In genomic region chrX:12360389-12360788, GRCh38 we compare ENCODE assay signal across 17 cellular contexts.
DNase-seq lines count a peak whose midpoint lies in the region; TF ChIP-seq lines count a peak whose summit lies in the region.
"Had no signal": no experiment of that assay in that cellular context is flagged by ENCODE, and none has a peak within 500 bp of the region (broad histone marks: within the 10 kb centered on the region; RNA-seq: fewer than 3 reads in every experiment).

No MANE protein-coding gene starts in this region.

- H2AFZ ChIP-seq in ACC112 (ENCODE audit: low read length, unreplicated experiment) = peak overlapping the region; percentile 91
- H2AFZ ChIP-seq: parathyroid adenoma had no signal

- H3K36me3 ChIP-seq in ACC112 (ENCODE audit: insufficient read depth, low read length) = no peaks in the 10 kb centered on the region
- H3K36me3 ChIP-seq in CD8-positive, alpha-beta memory T cell (ENCODE audit: insufficient read depth, low read length) = no peaks in the 10 kb centered on the region
- H3K36me3 ChIP-seq: upper lobe of left lung had no signal

- peak; percentile 80 for DNase-seq in HT1080 (ENCODE audit: low read depth)
- DNase-seq in astrocyte of the cerebellum (ENCODE audit: low read depth) = peak; percentile 3
- peak; percentile 1 for DNase-seq in glomerular visceral epithelial cell (ENCODE audit: extremely low spot score)
- DNase-seq in occipital lobe (lab: John Stamatoyannopoulos, UW) = no peak
- no peak for DNase-seq in NCI-H1105 treated with DMSO at 0.1 percent for 48 hours (lab: John Stamatoyannopoulos, UW)
- no peak for DNase-seq in CD8-positive, alpha-beta memory T cell
- DNase-seq in dedifferentiated amniotic fluid mesenchymal stem cell (ENCODE audit: extremely low spot score) = no peak
- DNase-seq: activated CD4-positive, alpha-beta T cell treated with anti-CD3 and anti-CD28 coated beads, Interleukin-2, amount 10 ng/mL, durations not matched to agents 7 days and 5 days; H7; MV-4-11; stimulated activated CD4-positive, alpha-beta T cell treated with anti-CD3 and anti-CD28 coated beads, Interleukin-1b, Interleukin-23, amount 100 ng/mL, for 48 hours; upper lobe of left lung had no signal

- H3K4me3 ChIP-seq in ACC112 (ENCODE audit: low read depth, low read length) = peak overlapping the region; percentile 60; the same call in 1 of the 2 replicates
- no peak overlapping the region for H3K4me3 ChIP-seq in astrocyte of the cerebellum (ENCODE audit: low read depth, low read length)
- no peak overlapping the region for H3K4me3 ChIP-seq in CD8-positive, alpha-beta memory T cell (ENCODE audit: low read length)
- H3K4me3 ChIP-seq: upper lobe of left lung had no signal

- peaks cover 30% of the 10 kb centered on the region for H3K4me1 ChIP-seq in ACC112 (ENCODE audit: control insufficient read depth, insufficient read depth, low read length, unreplicated experiment)
- no peaks in the 10 kb centered on the region for H3K4me1 ChIP-seq in CD8-positive, alpha-beta memory T cell (ENCODE audit: insufficient read depth, low read length)
- H3K4me1 ChIP-seq: parathyroid adenoma, upper lobe of left lung had no signal

- H3K36me3 Mint-ChIP-seq in CD8-positive, alpha-beta memory T cell = no peaks in the 10 kb centered on the region
- H3K36me3 Mint-ChIP-seq: brain had no signal

- peak overlapping the region; percentile 100 for H3K27ac ChIP-seq in ACC112 (ENCODE audit: low read depth, low read length)
- no peak overlapping the region for H3K27ac ChIP-seq in CD8-positive, alpha-beta memory T cell (ENCODE audit: low read depth, low read length)
- H3K27ac ChIP-seq: parathyroid adenoma, upper lobe of left lung had no signal

- H3K27ac Mint-ChIP-seq in CD8-positive, alpha-beta memory T cell = no peak overlapping the region
- H3K27ac Mint-ChIP-seq: activated CD4-positive, alpha-beta T cell treated with anti-CD3 and anti-CD28 coated beads, Interleukin-2, amount 10 ng/mL, durations not matched to agents 7 days and 5 days; activated T-helper 1 cell treated with anti-CD3 and anti-CD28 coated beads, Interleukin-12 subunit alpha, Interleukin-12 subunit beta, Interleukin-2, Interleukin-4 antibody, amounts not matched to agents 30 ng/mL and 10 ng/mL and 1 ng/mL, durations not matched to agents 14 hours and 24 hours and 36 hours; B cell; brain had no signal

- no peaks in the 10 kb centered on the region for H3K79me2 ChIP-seq in ACC112 (ENCODE audit: control insufficient read depth, insufficient read depth, low read length, unreplicated experiment)
- H3K79me2 ChIP-seq: parathyroid adenoma had no signal

- in situ Hi-C loops in astrocyte of the cerebellum (cut with HindIII; ENCODE audit: low sequenced_read_pairs) = no loop called here

- H3K4me1 Mint-ChIP-seq in CD8-positive, alpha-beta memory T cell = no peaks in the 10 kb centered on the region
- H3K4me1 Mint-ChIP-seq: activated CD4-positive, alpha-beta T cell treated with anti-CD3 and anti-CD28 coated beads, Interleukin-2, amount 10 ng/mL, durations not matched to agents 7 days and 5 days; B cell; brain had no signal

- H3K9me3 ChIP-seq in CD8-positive, alpha-beta memory T cell (ENCODE audit: low read length) = no peaks in the 10 kb centered on the region
- H3K9me3 ChIP-seq: upper lobe of left lung had no signal

- CTCF ChIA-PET in CD8-positive, alpha-beta memory T cell (lab: Charles Lee) = no interaction called here

- POLR2A ChIA-PET in CD8-positive, alpha-beta memory T cell (lab: Charles Lee) = no interaction called here

- H3K9me3 Mint-ChIP-seq in CD8-positive, alpha-beta memory T cell = peaks cover 0 to 3% (median 0%) of the 10 kb centered on the region in 5 donors
- H3K9me3 Mint-ChIP-seq: activated CD4-positive, alpha-beta T cell treated with anti-CD3 and anti-CD28 coated beads, Interleukin-2, amount 10 ng/mL, durations not matched to agents 7 days and 5 days; activated T-helper 1 cell treated with anti-CD3 and anti-CD28 coated beads, Interleukin-12 subunit alpha, Interleukin-12 subunit beta, Interleukin-2, Interleukin-4 antibody, amounts not matched to agents 30 ng/mL and 10 ng/mL and 1 ng/mL, durations not matched to agents 14 hours and 24 hours and 36 hours; brain had no signal

- no peak for TF ChIP-seq CTCF in astrocyte of the cerebellum (IDR thresholded peaks at IDR 0.05; ENCODE audit: low read depth, low read length, missing control alignments)

- H3K27me3 Mint-ChIP-seq in CD8-positive, alpha-beta memory T cell = peaks cover 0 to 2% of the 10 kb centered on the region in 2 donors
- H3K27me3 Mint-ChIP-seq: activated CD4-positive, alpha-beta T cell treated with anti-CD3 and anti-CD28 coated beads, Interleukin-2, amount 10 ng/mL, durations not matched to agents 7 days and 5 days had no signal

- no peaks in the 10 kb centered on the region for H3K27me3 ChIP-seq in ACC112 (ENCODE audit: insufficient read depth, low read length)
- H3K27me3 ChIP-seq in CD8-positive, alpha-beta memory T cell (ENCODE audit: insufficient read depth, low read length, poor library complexity, severe bottlenecking) = no peaks in the 10 kb centered on the region
- H3K27me3 ChIP-seq: upper lobe of left lung had no signal

- no peak overlapping the region for H3K4me3 Mint-ChIP-seq in CD8-positive, alpha-beta memory T cell
- H3K4me3 Mint-ChIP-seq: activated CD4-positive, alpha-beta T cell treated with anti-CD3 and anti-CD28 coated beads, Interleukin-2, amount 10 ng/mL, durations not matched to agents 7 days and 5 days; activated T-helper 1 cell treated with anti-CD3 and anti-CD28 coated beads, Interleukin-12 subunit alpha, Interleukin-12 subunit beta, Interleukin-2, Interleukin-4 antibody, amounts not matched to agents 30 ng/mL and 10 ng/mL and 1 ng/mL, durations not matched to agents 14 hours and 24 hours and 36 hours; B cell; brain had no signal

Comparison
In these comparisons a context has a peak if more than half of its experiments do, and no peak if none do; other contexts are left out.
1. DNase-seq: peak in HT1080 (single experiment), astrocyte of the cerebellum (single experiment) and glomerular visceral epithelial cell (single experiment); none in occipital lobe (single experiment), NCI-H1105 treated with DMSO at 0.1 percent for 48 hours (single experiment), CD8-positive, alpha-beta memory T cell (0 of 5) and dedifferentiated amniotic fluid mesenchymal stem cell (single experiment).